In the genomic region with DNA sequence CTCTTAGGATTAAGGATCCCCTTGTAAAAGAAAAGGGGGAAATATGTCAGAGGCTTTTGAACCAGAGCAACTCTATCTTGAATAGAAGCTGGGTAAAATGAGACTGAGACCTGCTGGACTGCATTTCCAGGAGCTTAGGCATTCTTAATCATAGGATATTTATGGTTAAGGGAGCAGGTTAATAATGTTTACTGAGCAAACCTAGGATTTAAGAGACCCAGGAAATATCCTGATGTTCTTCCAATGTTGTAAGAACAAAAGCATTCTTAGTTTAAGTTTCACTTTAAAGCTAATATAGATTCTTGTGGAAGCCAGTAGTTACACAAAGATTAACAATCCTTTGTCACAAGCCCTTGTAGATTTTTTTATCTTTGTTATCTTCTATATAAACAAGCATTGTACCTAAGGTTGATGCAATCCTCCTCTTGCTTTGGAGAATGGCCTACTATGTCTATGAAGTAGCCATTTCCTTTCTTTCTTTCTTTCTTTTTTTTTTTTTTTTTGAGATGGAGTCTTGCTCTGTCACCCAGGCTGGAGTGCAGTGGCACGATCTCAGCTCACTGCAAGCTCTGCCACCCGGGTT, we compare ENCODE assay signal across 28 cellular contexts.
"Had no signal": no experiment of that assay in that cellular context is flagged by ENCODE, and none has a peak within 500 bp of the region (broad histone marks: within the 10 kb centered on the region; RNA-seq: fewer than 3 reads in every experiment).

No MANE protein-coding gene starts in this region.

- H3K4me1 Mint-ChIP-seq: brain, natural killer cell had no signal

- H3K36me3 Mint-ChIP-seq: brain, natural killer cell had no signal

- H3K27me3 ChIP-seq: colonic mucosa, dorsolateral prefrontal cortex, esophagus squamous epithelium, gastrocnemius medialis, right atrium auricular region, spleen, upper lobe of left lung had no signal

- H3K4me3 ChIP-seq: colonic mucosa, dorsolateral prefrontal cortex, esophagus squamous epithelium, gastrocnemius medialis, left ventricle myocardium inferior, psoas muscle, right atrium auricular region, spleen, thoracic aorta, upper lobe of left lung had no signal

- H3K9me3 ChIP-seq: colonic mucosa, esophagus squamous epithelium, gastrocnemius medialis, left ventricle myocardium inferior, psoas muscle, thoracic aorta had no signal

- H3K36me3 ChIP-seq: colonic mucosa, esophagus squamous epithelium, gastrocnemius medialis, left ventricle myocardium inferior, right atrium auricular region, spleen, thoracic aorta, upper lobe of left lung had no signal

- H3K4me1 ChIP-seq: colonic mucosa, esophagus squamous epithelium, gastrocnemius medialis, left ventricle myocardium inferior, psoas muscle, right atrium auricular region, spleen, upper lobe of left lung had no signal

- H3K27ac Mint-ChIP-seq: activated CD8-positive, alpha-beta T cell treated with anti-CD3 and anti-CD28 coated beads, Interleukin-2, amount 10 ng/mL, durations not matched to agents 7 days and 5 days; activated T-helper 1 cell treated with anti-CD3 and anti-CD28 coated beads, Interleukin-12 subunit alpha, Interleukin-12 subunit beta, Interleukin-2, Interleukin-4 antibody, amounts not matched to agents 30 ng/mL and 10 ng/mL and 1 ng/mL, durations not matched to agents 14 hours and 24 hours and 36 hours; brain; effector memory CD8-positive, alpha-beta T cell; natural killer cell; T-helper 2 cell treated with Interferon-gamma antibody and Interleukin-4, amounts not matched to agents 5 μg/mL and 100 μg/mL, for 36 hours had no signal

- H3K27ac ChIP-seq: colonic mucosa, dorsolateral prefrontal cortex, esophagus squamous epithelium, gastrocnemius medialis, left ventricle myocardium inferior, psoas muscle, right atrium auricular region, spleen, thoracic aorta, upper lobe of left lung had no signal

- ATAC-seq: activated CD8-positive, alpha-beta T cell treated with anti-CD3 and anti-CD28 coated beads, Interleukin-2, amount 10 ng/mL, durations not matched to agents 7 days and 5 days; effector memory CD8-positive, alpha-beta T cell; gastrocnemius medialis; natural killer cell; psoas muscle had no signal

- DNase-seq: activated CD4-positive, alpha-beta T cell treated with anti-CD3 and anti-CD28 coated beads for 1 hour; activated CD4-positive, alpha-beta T cell treated with anti-CD3 and anti-CD28 coated beads, Interleukin-2, amount 50 U/mL, for 1 hour; activated CD8-positive, alpha-beta T cell treated with anti-CD3 and anti-CD28 coated beads, Interleukin-2, amount 10 ng/mL, durations not matched to agents 7 days and 5 days; activated gamma-delta T cell; activated naive CD4-positive, alpha-beta T cell treated with anti-CD3 and anti-CD28 coated beads, Interleukin-2, amount 50 U/mL, for 16 hours; anterior cingulate cortex; colonic mucosa; dorsolateral prefrontal cortex; effector memory CD8-positive, alpha-beta T cell; esophagus squamous epithelium; gastrocnemius medialis; hippocampal formation; kidney glomerular epithelial cell; left ventricle myocardium inferior; midbrain; natural killer cell; psoas muscle; spleen; stimulated activated CD4-positive, alpha-beta T cell treated with anti-CD3 and anti-CD28 coated beads, Interleukin-4, amount 100 ng/mL, for 1 hour; stimulated activated naive CD4-positive, alpha-beta T cell had no signal

- FAIRE-seq: endothelial cell of umbilical vein, TTC549 had no signal

- H3K27me3 Mint-ChIP-seq: effector memory CD8-positive, alpha-beta T cell had no signal

- H3K9me3 Mint-ChIP-seq: T-helper 2 cell treated with Interferon-gamma antibody and Interleukin-4, amounts not matched to agents 5 μg/mL and 100 μg/mL, for 36 hours had no signal

- H3K4me3 Mint-ChIP-seq: activated CD8-positive, alpha-beta T cell treated with anti-CD3 and anti-CD28 coated beads, Interleukin-2, amount 10 ng/mL, durations not matched to agents 7 days and 5 days; activated T-helper 1 cell treated with anti-CD3 and anti-CD28 coated beads, Interleukin-12 subunit alpha, Interleukin-12 subunit beta, Interleukin-2, Interleukin-4 antibody, amounts not matched to agents 30 ng/mL and 10 ng/mL and 1 ng/mL, durations not matched to agents 14 hours and 24 hours and 36 hours; brain; effector memory CD8-positive, alpha-beta T cell; natural killer cell; T-helper 2 cell treated with Interferon-gamma antibody and Interleukin-4, amounts not matched to agents 5 μg/mL and 100 μg/mL, for 36 hours had no signal
